ENCODE assay signal across 27 cellular contexts in the genomic region with DNA sequence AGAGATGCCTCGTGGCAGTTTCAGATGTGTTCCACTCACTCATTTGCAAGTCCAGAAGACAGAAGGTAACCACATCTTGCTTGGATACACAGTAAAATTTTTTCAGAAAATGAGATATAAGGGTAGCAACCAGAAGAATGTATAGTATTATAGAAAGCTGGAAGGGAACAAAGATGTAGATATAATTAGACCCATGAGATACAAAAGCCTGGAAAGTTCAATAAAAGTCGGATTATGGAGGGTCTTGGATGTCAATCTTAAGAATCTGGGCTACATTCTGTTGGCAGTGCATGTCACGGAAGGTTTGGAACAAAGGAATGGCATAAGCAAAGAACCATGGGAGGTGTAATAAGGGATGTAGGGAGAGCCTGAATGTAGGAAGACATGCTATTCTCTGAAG.
"Had no signal": no experiment of that assay in that cellular context is flagged by ENCODE, and none has a peak within 500 bp of the region (broad histone marks: within the 10 kb centered on the region; RNA-seq: fewer than 3 reads in every experiment).

No MANE protein-coding gene starts in this region.

- H3K9me3 Mint-ChIP-seq: naive B cell; naive thymus-derived CD8-positive, alpha-beta T cell; natural killer cell treated with Interleukin-12 subunit alpha and Interleukin-12 subunit beta and Interleukin-15 and Interleukin-18, amount 100 ng/mL, for 72 hours; nephron progenitor cell; neural progenitor cell; stimulated activated effector memory CD8-positive, alpha-beta T cell treated with anti-CD3 and anti-CD28 coated beads, Interleukin-12 subunit alpha, Interleukin-12 subunit beta, amount 100 ng/mL, for 72 hours had no signal

- H3K27me3 ChIP-seq: neural progenitor cell, ovary, right lobe of liver, sigmoid colon, stomach, thyroid gland, tibial nerve, upper lobe of left lung, vagina had no signal

- H3K36me3 Mint-ChIP-seq: naive B cell; naive thymus-derived CD8-positive, alpha-beta T cell; natural killer cell treated with Interleukin-12 subunit alpha and Interleukin-12 subunit beta and Interleukin-15 and Interleukin-18, amount 100 ng/mL, for 72 hours; neural progenitor cell had no signal

- H3K4me1 ChIP-seq: psoas muscle, right lobe of liver, vagina had no signal

- H3K4me1 Mint-ChIP-seq: nephron progenitor cell; stimulated activated effector memory CD8-positive, alpha-beta T cell treated with anti-CD3 and anti-CD28 coated beads, Interleukin-12 subunit alpha, Interleukin-12 subunit beta, amount 100 ng/mL, for 72 hours had no signal

- ATAC-seq: naive thymus-derived CD8-positive, alpha-beta T cell; natural killer cell treated with Interleukin-12 subunit alpha and Interleukin-12 subunit beta and Interleukin-15 and Interleukin-18, amount 100 ng/mL, for 72 hours; psoas muscle; right cardiac atrium; right lobe of liver; stimulated activated effector memory CD8-positive, alpha-beta T cell treated with anti-CD3 and anti-CD28 coated beads, Interleukin-12 subunit alpha, Interleukin-12 subunit beta, amount 100 ng/mL, for 72 hours; stimulated activated naive B cell treated with anti-CD40 and anti-IgM and Interleukin-4, amounts not matched to agents 10 μg/mL and 1 μg/mL and 100 μg/mL, for 72 hours had no signal

- H3K27me3 Mint-ChIP-seq: progenitor cell of endocrine pancreas; stimulated activated naive B cell treated with anti-CD40 and anti-IgM and Interleukin-4, amounts not matched to agents 10 μg/mL and 1 μg/mL and 100 μg/mL, for 72 hours had no signal

- H3K4me3 ChIP-seq: neural progenitor cell, ovary, psoas muscle, right lobe of liver, sigmoid colon, stomach, thoracic aorta, thyroid gland, tibial nerve, upper lobe of left lung, vagina had no signal

- H3K27ac Mint-ChIP-seq: naive thymus-derived CD8-positive, alpha-beta T cell; natural killer cell treated with Interleukin-12 subunit alpha and Interleukin-12 subunit beta and Interleukin-15 and Interleukin-18, amount 100 ng/mL, for 72 hours; nephron progenitor cell; neural progenitor cell; progenitor cell of endocrine pancreas; stimulated activated effector memory CD8-positive, alpha-beta T cell treated with anti-CD3 and anti-CD28 coated beads, Interleukin-12 subunit alpha, Interleukin-12 subunit beta, amount 100 ng/mL, for 72 hours; stimulated activated naive B cell treated with anti-CD40 and anti-IgM and Interleukin-4, amounts not matched to agents 10 μg/mL and 1 μg/mL and 100 μg/mL, for 72 hours had no signal

- DNase-seq: naive B cell; naive thymus-derived CD8-positive, alpha-beta T cell; nephron progenitor cell; occipital lobe; ovary; posterior cingulate gyrus; psoas muscle; right cardiac atrium; right lobe of liver; sigmoid colon; small intestine; stimulated activated CD4-positive, alpha-beta T cell treated with anti-CD3 and anti-CD28 coated beads, Interleukin-15, amount 100 ng/mL, for 24 hours; stimulated activated CD4-positive, alpha-beta T cell treated with anti-CD3 and anti-CD28 coated beads, Interleukin-2, amount 100 ng/mL, for 24 hours; stimulated activated CD4-positive, alpha-beta T cell treated with anti-CD3 and anti-CD28 coated beads, Interleukin-2, amount 100 ng/mL, for 48 hours; stimulated activated CD4-positive, alpha-beta T cell treated with anti-CD3 and anti-CD28 coated beads, Interleukin-4, amount 100 ng/mL, for 24 hours; stimulated activated naive B cell treated with anti-CD40 and anti-IgM and Interleukin-4, amounts not matched to agents 10 μg/mL and 1 μg/mL and 100 μg/mL, for 72 hours; stimulated activated naive CD4-positive, alpha-beta T cell treated with Interleukin-2 at 50 U/mL for 16 hours; stomach; thyroid gland; upper lobe of left lung had no signal

- H3K36me3 ChIP-seq: neural progenitor cell, ovary, right lobe of liver, sigmoid colon, stomach, thoracic aorta, thyroid gland, tibial nerve, upper lobe of left lung, vagina had no signal

- H3K4me3 Mint-ChIP-seq: naive thymus-derived CD8-positive, alpha-beta T cell; natural killer cell treated with Interleukin-12 subunit alpha and Interleukin-12 subunit beta and Interleukin-15 and Interleukin-18, amount 100 ng/mL, for 72 hours; nephron progenitor cell; neural progenitor cell; stimulated activated effector memory CD8-positive, alpha-beta T cell treated with anti-CD3 and anti-CD28 coated beads, Interleukin-12 subunit alpha, Interleukin-12 subunit beta, amount 100 ng/mL, for 72 hours; stimulated activated naive B cell treated with anti-CD40 and anti-IgM and Interleukin-4, amounts not matched to agents 10 μg/mL and 1 μg/mL and 100 μg/mL, for 72 hours had no signal

- H3K9me3 ChIP-seq: ovary, psoas muscle, right lobe of liver, sigmoid colon, stomach, thoracic aorta, thyroid gland, tibial nerve, upper lobe of left lung, vagina had no signal
